In the genomic region with DNA sequence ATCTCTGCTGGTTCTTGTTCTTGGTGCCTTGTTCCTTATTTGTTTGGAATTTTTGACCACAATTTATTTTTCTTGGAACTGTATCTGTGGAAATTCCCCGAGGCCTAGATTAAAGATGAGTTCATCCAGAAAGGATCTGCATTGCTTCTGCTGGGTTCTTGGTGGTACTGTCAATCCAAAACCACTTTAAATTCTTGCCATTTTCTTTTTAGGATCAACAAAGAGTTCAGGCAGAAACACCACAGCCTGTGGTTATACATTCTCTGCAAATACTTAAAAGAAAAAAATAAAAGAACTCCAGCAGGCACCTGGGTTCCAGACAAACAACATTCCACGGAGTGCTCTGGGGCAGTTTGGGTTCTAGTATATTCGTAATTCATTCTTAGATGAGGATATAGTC, we compare ENCODE assay signal across 20 cellular contexts. TPM values are rescaled to one million over a fixed set of nuclear protein-coding genes. Genes with fewer than 3 reads are reported as not detected.
DNase-seq lines count a peak whose midpoint lies in the region; FAIRE-seq and TF ChIP-seq lines count a peak whose summit lies in the region.
"Had no signal": no experiment of that assay in that cellular context is flagged by ENCODE, and none has a peak within 500 bp of the region (broad histone marks: within the 10 kb centered on the region; RNA-seq: fewer than 3 reads in every experiment).

No MANE protein-coding gene starts in this region.

- TF ChIP-seq POLR2A in spleen (IDR thresholded peaks at IDR 0.05): no peak

- intact Hi-C loops in spleen (cut with DNase I; ENCODE audit: low total_unique reads): no loop called here

- H3K4me1 ChIP-seq in rectal smooth muscle tissue (ENCODE audit: control insufficient read depth, insufficient read depth, low read length) (no peaks in the 10 kb centered on the region), spleen (peaks cover 0 to 14% (median 3%) of the 10 kb centered on the region in 6 donors), small intestine (ENCODE audit: control insufficient read depth in 2 of 2, insufficient read depth in 1 of 2, low read depth in 1 of 2, low read length in 1 of 2) (no peaks in the 10 kb centered on the region)

- H3K27ac ChIP-seq in rectal smooth muscle tissue (ENCODE audit: low read depth, low read length) (peak overlapping the region; percentile 19), spleen (peak overlapping the region in 4 of 8 donors; percentile 27 to 43 (median 30)), small intestine (ENCODE audit: low read depth in 1 of 2, low read length in 1 of 2) (no peak overlapping the region)
- H3K27ac ChIP-seq: BLaER1 treated with 17β-estradiol and CSF1 and Interleukin-3, amounts not matched to agents 10 nM and 100 nM; HL-60; ovary had no signal

- no peak for FAIRE-seq in small intestine (lab: Jason Lieb, UNC)

- H3K27me3 ChIP-seq in rectal smooth muscle tissue (ENCODE audit: control insufficient read depth, insufficient read depth, low read length) (no peaks in the 10 kb centered on the region), spleen (replicated peaks in 1 of 7) (no peaks in the 10 kb centered on the region), small intestine (ENCODE audit: control insufficient read depth in 2 of 2, insufficient read depth in 2 of 2, low read length in 2 of 2) (no peaks in the 10 kb centered on the region)
- H3K27me3 ChIP-seq: BLaER1 treated with 17β-estradiol and CSF1 and Interleukin-3, amounts not matched to agents 10 nM and 100 nM; ovary; tibial nerve had no signal

- DNase-seq in AG20443 (ENCODE audit: low spot score) (peak; percentile 67), RPMI7951 (ENCODE audit: low read depth) (peak; percentile 81), fibroblast of mammary gland (ENCODE audit: low read depth) (peak; percentile 67), spleen (no peak), NCI-H187 (lab: John Stamatoyannopoulos, UW) (no peak), small intestine (no peak)
- no peak for DNase-seq in stimulated activated CD4-positive, alpha-beta T cell treated with anti-CD3 and anti-CD28 coated beads, Interleukin-12 subunit alpha, Interleukin-12 subunit beta, amount 100 ng/mL, for 4 hours
- DNase-seq: activated CD4-positive, alpha-beta memory T cell treated with anti-CD3 and anti-CD28 coated beads for 36 hours; activated gamma-delta T cell treated with Interleukin-2 at 50 U/mL for 16 hours; cerebellar nuclear complex; erythroblast; H7; Kasumi-1; NCI-H1930; ovary; T1000 had no signal

- no peaks in the 10 kb centered on the region for H3K36me3 ChIP-seq in rectal smooth muscle tissue (ENCODE audit: control insufficient read depth, insufficient read depth, low read length)
- H3K36me3 ChIP-seq in spleen: no peaks in the 10 kb centered on the region
- H3K36me3 ChIP-seq in small intestine (ENCODE audit: control insufficient read depth in 2 of 2, insufficient read depth in 2 of 2, low read length in 2 of 2): no peaks in the 10 kb centered on the region
- H3K36me3 ChIP-seq: BLaER1 treated with 17β-estradiol and CSF1 and Interleukin-3, amounts not matched to agents 10 nM and 100 nM; ovary; tibial nerve had no signal

- 72 to 85% (median 77%) methylated on average over 3 of the region's 3 CpGs for WGBS in spleen, 5 donors
- WGBS in small intestine, 3 donors: 64 to 84% (median 81%) methylated on average over 3 of the region's 3 CpGs

- no peaks in the 10 kb centered on the region for H3K9me3 ChIP-seq in spleen
- no peaks in the 10 kb centered on the region for H3K9me3 ChIP-seq in small intestine (ENCODE audit: control insufficient read depth, low read depth)
- H3K9me3 ChIP-seq: ovary, tibial nerve had no signal

- H3K9ac ChIP-seq in rectal smooth muscle tissue (ENCODE audit: low read length): no peak overlapping the region
- H3K9ac ChIP-seq: BLaER1 treated with 17β-estradiol and CSF1 and Interleukin-3, amounts not matched to agents 10 nM and 100 nM had no signal

- TF ChIP-seq CTCF in fibroblast of mammary gland (conservative IDR thresholded peaks at IDR 0.05; ENCODE audit: control insufficient read depth, insufficient read depth, low read depth, low read length) (no peak), spleen (IDR thresholded peaks at IDR 0.05 in 8 of 11, conservative IDR thresholded peaks at IDR 0.05 in 3 of 11) (no peak)

- H3K4me3 ChIP-seq in fibroblast of mammary gland (ENCODE audit: control insufficient read depth, low read depth, low read length): no peak overlapping the region
- no peak overlapping the region for H3K4me3 ChIP-seq in rectal smooth muscle tissue (ENCODE audit: low read length)
- H3K4me3 ChIP-seq in spleen: no peak overlapping the region
- H3K4me3 ChIP-seq in small intestine (ENCODE audit: low read depth in 1 of 2, low read length in 2 of 2): no peak overlapping the region
- H3K4me3 ChIP-seq: BLaER1 treated with 17β-estradiol and CSF1 and Interleukin-3, amounts not matched to agents 10 nM and 100 nM; ovary; tibial nerve had no signal

RNA-seq across cellular contexts. Expression of a gene that starts 6.0 kb away (rescaled TPM):
- 3.1 and 4.1 TPM in 2 replicates for total RNA-seq in RPMI7951 (2014; rRNA removed; shearing (Covaris generic))
- 10 to 100 TPM; 18.5 to 32.5 (median 24.2) TPM for total RNA-seq in spleen
- polyA plus RNA-seq in spleen (10 to 100 TPM; 11.0 to 20.7 (median 17.9) TPM), small intestine (1 to 10 TPM; 1.6 to 5.8 (median 1.8) TPM)

RNA-seq across cellular contexts. Expression of a gene that starts 16.6 kb away (rescaled TPM):
- 184 and 197 TPM in 2 replicates for total RNA-seq in RPMI7951 (2014; rRNA removed; shearing (Covaris generic))
- total RNA-seq in spleen: 10 to 100 TPM; 34.0 to 94.0 (median 89.3) TPM
- polyA plus RNA-seq in spleen (100 to 1,000 TPM in 2 of 3 donors, 10 to 100 TPM in 1; 73.4 to 137 (median 109) TPM), small intestine (100 to 1,000 TPM in 1 of 3 donors, 10 to 100 TPM in 2; 88.1 to 126 (median 89.5) TPM)

RNA-seq across cellular contexts. Expression of a gene that starts 17.4 kb away (rescaled TPM):
- 92.1 and 106 TPM in 2 replicates for total RNA-seq in RPMI7951 (2014; rRNA removed; shearing (Covaris generic))
- total RNA-seq in spleen: 10 to 100 TPM; 29.9 to 49.2 (median 39.6) TPM
- polyA plus RNA-seq in spleen (10 to 100 TPM; 12.0 to 14.1 (median 14.0) TPM), small intestine (10 to 100 TPM in 2 of 3 donors, 1 to 10 TPM in 1; 6.5 to 30.9 (median 13.2) TPM)

RNA-seq across cellular contexts. Expression of a gene that starts 24.7 kb away (rescaled TPM):
- total RNA-seq in RPMI7951 (2014; rRNA removed; shearing (Covaris generic)): 15.4 and 18.9 TPM in 2 replicates
- total RNA-seq in spleen: 10 to 100 TPM; 35.6 to 50.1 (median 42.0) TPM
- polyA plus RNA-seq in spleen: 10 to 100 TPM; 15.0 to 17.1 (median 15.9) TPM
- polyA plus RNA-seq in small intestine: 10 to 100 TPM; 26.4 to 38.6 (median 31.5) TPM

RNA-seq across cellular contexts. Expression of a gene that starts 31.7 kb away (rescaled TPM):
- not detected in 2 replicates for total RNA-seq in RPMI7951 (2014; rRNA removed; shearing (Covaris generic))
- total RNA-seq in spleen: 10 to 100 TPM; 49.2 to 97.2 (median 59.2) TPM
- 100 to 1,000 TPM; 128 to 193 (median 178) TPM for polyA plus RNA-seq in spleen
- polyA plus RNA-seq in small intestine: 10 to 100 TPM in 1 of 3 donors, 1 to 10 TPM in 1, under 1 TPM in 1; 0.45 to 16.2 (median 3.7) TPM
- total RNA-seq: H7 had no signal

Comparison
In these comparisons a context has a peak if more than half of its experiments do, and no peak if none do; other contexts are left out.
1. DNase-seq: peak in AG20443 (single experiment), RPMI7951 (single experiment) and fibroblast of mammary gland (single experiment); none in spleen (single experiment), stimulated activated CD4-positive, alpha-beta T cell treated with anti-CD3 and anti-CD28 coated beads, Interleukin-12 subunit alpha, Interleukin-12 subunit beta, amount 100 ng/mL, for 4 hours (single experiment), NCI-H187 (0 of 2) and small intestine (single experiment).